Comparison of ENCODE assay signal across 14 cellular contexts in genomic region chr16:70751593-70751992, GRCh38. TPM values are rescaled to one million over a fixed set of nuclear protein-coding genes. Genes with fewer than 3 reads are reported as not detected.
DNase-seq lines count a peak whose midpoint lies in the region; ATAC-seq, FAIRE-seq and TF ChIP-seq lines count a peak whose summit lies in the region.
"Had no signal": no experiment of that assay in that cellular context is flagged by ENCODE, and none has a peak within 500 bp of the region (broad histone marks: within the 10 kb centered on the region; RNA-seq: fewer than 3 reads in every experiment).

No MANE protein-coding gene starts in this region.

- H3K36me3 ChIP-seq in adipocyte (ENCODE audit: control insufficient read depth, insufficient read depth, low read length, severe bottlenecking), result peaks cover 7% of the 10 kb centered on the region
- H3K36me3 ChIP-seq in skeletal muscle satellite cell (ENCODE audit: insufficient read depth, low read length), result peaks cover 19% of the 10 kb centered on the region
- H3K36me3 ChIP-seq: ovary had no signal

- peak overlapping the region; percentile 67 for H3K4me2 ChIP-seq in skeletal muscle satellite cell (ENCODE audit: low read length)

- peak overlapping the region; percentile 10; the same call in 1 of the 2 replicates for H3K27ac ChIP-seq in C4-2B

- H3K4me1 ChIP-seq in adipocyte (ENCODE audit: control insufficient read depth, insufficient read depth, low read length) (peaks cover 67% of the 10 kb centered on the region), skeletal muscle satellite cell (ENCODE audit: control insufficient read depth, insufficient read depth, low read length) (peaks cover 85% of the 10 kb centered on the region)

- H3K4me3 ChIP-seq in adipocyte (ENCODE audit: low read length) (no peak overlapping the region), skeletal muscle satellite cell (ENCODE audit: low read length) (peak overlapping the region; percentile 34)
- H3K4me3 ChIP-seq: ovary had no signal

- no peaks in the 10 kb centered on the region for H3K9me3 ChIP-seq in adipocyte (ENCODE audit: control insufficient read depth, low read length)
- no peaks in the 10 kb centered on the region for H3K9me3 ChIP-seq in skeletal muscle satellite cell (replicated peaks; ENCODE audit: low read length)
- H3K9me3 ChIP-seq: ovary had no signal

- peak; percentile 56 for ATAC-seq in left colon
- ATAC-seq in GM19351 (IDR thresholded peaks at IDR 0.05; ENCODE audit: unreplicated experiment), result no peak
- no peak for ATAC-seq in GM21529 (IDR thresholded peaks at IDR 0.05; ENCODE audit: unreplicated experiment)

- FAIRE-seq in GM12892 (lab: Jason Lieb, UNC), result no peak
- FAIRE-seq: GM19239 had no signal

- TF ChIP-seq CTCF in C4-2B (conservative IDR thresholded peaks at IDR 0.05), result no peak

- DNase-seq in adipocyte (ENCODE audit: low read depth) (no peak), left colon (peak in 1 of 2 donors; percentile 52), DMS 273 treated with DMSO at 0.1 percent for 48 hours (lab: John Stamatoyannopoulos, UW) (no peak), GM12892 (ENCODE audit: insufficient read length) (no peak)
- DNase-seq: activated B cell treated with CpG ODN at 0.5 μM for 24 hours; activated CD8-positive, alpha-beta memory T cell treated with anti-CD3 and anti-CD28 coated beads, Interleukin-2, amount 50 U/mL, for 4 hours; effector CD4-positive, alpha-beta T cell; NCI-H2171 had no signal

- H3K9ac ChIP-seq in adipocyte (ENCODE audit: low read length), result peak overlapping the region; percentile 53
- H3K9ac ChIP-seq in skeletal muscle satellite cell (ENCODE audit: low read depth, low read length), result peak overlapping the region; percentile 34

- TF ChIP-seq POLR2A in GM12892 (IDR thresholded peaks at IDR 0.05; ENCODE audit: low read depth, low read length), result no peak

- no peaks in the 10 kb centered on the region for H3K27me3 ChIP-seq in adipocyte (replicated peaks; ENCODE audit: control insufficient read depth, insufficient read depth, low read length)
- H3K27me3 ChIP-seq in skeletal muscle satellite cell (ENCODE audit: control insufficient read depth, insufficient read depth, low read length), result no peaks in the 10 kb centered on the region
- H3K27me3 ChIP-seq: ovary had no signal

- intact Hi-C loops in left colon (cut with DNase I, micrococcal nuclease), result no loop called here

RNA-seq across cellular contexts. Expression of gene VAC14, which starts 49.4 kb away (rescaled TPM):
- total RNA-seq in left colon, result 10 to 100 TPM; 26.9 to 32.1 TPM
- total RNA-seq in skeletal muscle satellite cell (2012; rRNA removed), result 29.1 and 43.3 TPM in 2 replicates
- polyA plus RNA-seq in GM12892 (2012; ENCODE audit: missing spikeins), result 13.3 TPM
